1 cellular context compared by ENCODE assay signal in the genomic region with DNA sequence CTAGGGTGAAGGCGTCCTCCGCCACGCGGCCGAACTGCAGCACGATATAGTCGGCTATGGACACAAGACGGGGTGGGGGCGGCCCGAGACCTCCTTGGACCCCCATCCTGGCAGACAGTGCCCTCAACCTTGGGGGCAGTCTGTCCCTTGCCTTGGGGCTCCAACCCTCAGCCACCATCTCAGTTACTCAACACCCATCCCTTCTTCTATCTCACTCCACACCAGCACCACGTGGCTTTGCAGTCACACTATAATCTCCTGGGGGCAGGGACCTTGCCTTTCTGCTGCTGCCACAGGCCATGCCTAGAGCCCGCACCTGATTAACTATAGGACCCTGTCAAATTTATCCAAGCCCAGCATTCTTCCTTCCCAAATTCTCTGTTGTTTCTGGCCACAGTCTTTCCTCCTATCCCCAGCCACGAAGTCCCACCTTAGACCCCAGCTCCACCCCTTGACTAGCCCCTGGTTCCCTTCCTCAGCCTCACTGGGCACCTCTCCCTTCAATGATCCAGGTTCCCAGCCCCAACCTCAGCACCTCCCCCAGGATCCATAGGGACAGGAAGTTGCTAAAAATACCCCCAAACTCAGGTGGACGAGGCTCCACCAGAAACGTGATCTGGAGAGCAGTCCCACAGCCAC.
A peak's percentile ranks its signal among the peaks of the same experiment; 100 is the strongest.
TF ChIP-seq lines count a peak whose summit lies in the region.

No MANE protein-coding gene starts in this region.

TF ChIP-seq in HepG2, 621 proteins besides CTCF, POLR2A, EP300 and RAD21:
- TF ChIP-seq MXI1 (IDR thresholded peaks at IDR 0.05; ENCODE audit: borderline replicate concordance, low read depth, low read length): 0 out of 3 replicates have a peak, but pooled peaks have one; percentile 14
- no peak for TF ChIP-seq ZNF326 (CRISPR knock-in tag; IDR thresholded peaks at IDR 0.05; ENCODE audit: borderline replicate concordance)
- TF ChIP-seq, protein P1, sequence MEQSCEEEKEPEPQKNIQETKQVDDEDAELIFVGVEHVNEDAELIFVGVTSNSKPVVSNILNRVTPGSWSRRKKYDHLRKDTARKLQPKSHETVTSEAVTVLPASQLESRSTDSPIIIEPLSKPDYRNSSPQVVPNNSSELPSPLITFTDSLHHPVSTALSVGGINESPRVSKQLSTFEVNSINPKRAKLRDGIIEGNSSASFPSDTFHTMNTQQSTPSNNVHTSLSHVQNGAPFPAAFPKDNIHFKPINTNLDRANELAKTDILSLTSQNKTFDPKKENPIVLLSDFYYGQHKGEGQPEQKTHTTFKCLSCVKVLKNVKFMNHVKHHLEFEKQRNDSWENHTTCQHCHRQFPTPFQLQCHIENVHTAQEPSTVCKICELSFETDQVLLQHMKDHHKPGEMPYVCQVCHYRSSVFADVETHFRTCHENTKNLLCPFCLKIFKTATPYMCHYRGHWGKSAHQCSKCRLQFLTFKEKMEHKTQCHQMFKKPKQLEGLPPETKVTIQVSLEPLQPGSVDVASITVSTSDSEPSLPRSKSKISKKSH (CRISPR knock-in tag; IDR thresholded peaks at IDR 0.05; ENCODE audit: borderline replicate concordance): peak; percentile 83; the same call in 1 of the 2 replicates
- TF ChIP-seq, protein P2, sequence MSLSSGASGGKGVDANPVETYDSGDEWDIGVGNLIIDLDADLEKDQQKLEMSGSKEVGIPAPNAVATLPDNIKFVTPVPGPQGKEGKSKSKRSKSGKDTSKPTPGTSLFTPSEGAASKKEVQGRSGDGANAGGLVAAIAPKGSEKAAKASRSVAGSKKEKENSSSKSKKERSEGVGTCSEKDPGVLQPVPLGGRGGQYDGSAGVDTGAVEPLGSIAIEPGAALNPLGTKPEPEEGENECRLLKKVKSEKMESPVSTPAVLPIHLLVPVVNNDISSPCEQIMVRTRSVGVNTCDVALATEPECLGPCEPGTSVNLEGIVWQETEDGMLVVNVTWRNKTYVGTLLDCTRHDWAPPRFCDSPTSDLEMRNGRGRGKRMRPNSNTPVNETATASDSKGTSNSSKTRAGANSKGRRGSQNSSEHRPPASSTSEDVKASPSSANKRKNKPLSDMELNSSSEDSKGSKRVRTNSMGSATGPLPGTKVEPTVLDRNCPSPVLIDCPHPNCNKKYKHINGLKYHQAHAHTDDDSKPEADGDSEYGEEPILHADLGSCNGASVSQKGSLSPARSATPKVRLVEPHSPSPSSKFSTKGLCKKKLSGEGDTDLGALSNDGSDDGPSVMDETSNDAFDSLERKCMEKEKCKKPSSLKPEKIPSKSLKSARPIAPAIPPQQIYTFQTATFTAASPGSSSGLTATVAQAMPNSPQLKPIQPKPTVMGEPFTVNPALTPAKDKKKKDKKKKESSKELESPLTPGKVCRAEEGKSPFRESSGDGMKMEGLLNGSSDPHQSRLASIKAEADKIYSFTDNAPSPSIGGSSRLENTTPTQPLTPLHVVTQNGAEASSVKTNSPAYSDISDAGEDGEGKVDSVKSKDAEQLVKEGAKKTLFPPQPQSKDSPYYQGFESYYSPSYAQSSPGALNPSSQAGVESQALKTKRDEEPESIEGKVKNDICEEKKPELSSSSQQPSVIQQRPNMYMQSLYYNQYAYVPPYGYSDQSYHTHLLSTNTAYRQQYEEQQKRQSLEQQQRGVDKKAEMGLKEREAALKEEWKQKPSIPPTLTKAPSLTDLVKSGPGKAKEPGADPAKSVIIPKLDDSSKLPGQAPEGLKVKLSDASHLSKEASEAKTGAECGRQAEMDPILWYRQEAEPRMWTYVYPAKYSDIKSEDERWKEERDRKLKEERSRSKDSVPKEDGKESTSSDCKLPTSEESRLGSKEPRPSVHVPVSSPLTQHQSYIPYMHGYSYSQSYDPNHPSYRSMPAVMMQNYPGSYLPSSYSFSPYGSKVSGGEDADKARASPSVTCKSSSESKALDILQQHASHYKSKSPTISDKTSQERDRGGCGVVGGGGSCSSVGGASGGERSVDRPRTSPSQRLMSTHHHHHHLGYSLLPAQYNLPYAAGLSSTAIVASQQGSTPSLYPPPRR (CRISPR knock-in tag; IDR thresholded peaks at IDR 0.05; ENCODE audit: borderline replicate concordance): no peak
- no peak for TF ChIP-seq ZNF558 (CRISPR knock-in tag; IDR thresholded peaks at IDR 0.05; ENCODE audit: borderline replicate concordance)
- no peak for TF ChIP-seq TGIF2 (CRISPR knock-in tag; IDR thresholded peaks at IDR 0.05)
- TF ChIP-seq ZBTB7A (CRISPR knock-in tag; IDR thresholded peaks at IDR 0.05): 0 out of 2 replicates have a peak, but pooled peaks have one; percentile 2
- TF ChIP-seq PHB2 (IDR thresholded peaks at IDR 0.05; ENCODE audit: partially characterized antibody): no peak
- TF ChIP-seq, protein P3, sequence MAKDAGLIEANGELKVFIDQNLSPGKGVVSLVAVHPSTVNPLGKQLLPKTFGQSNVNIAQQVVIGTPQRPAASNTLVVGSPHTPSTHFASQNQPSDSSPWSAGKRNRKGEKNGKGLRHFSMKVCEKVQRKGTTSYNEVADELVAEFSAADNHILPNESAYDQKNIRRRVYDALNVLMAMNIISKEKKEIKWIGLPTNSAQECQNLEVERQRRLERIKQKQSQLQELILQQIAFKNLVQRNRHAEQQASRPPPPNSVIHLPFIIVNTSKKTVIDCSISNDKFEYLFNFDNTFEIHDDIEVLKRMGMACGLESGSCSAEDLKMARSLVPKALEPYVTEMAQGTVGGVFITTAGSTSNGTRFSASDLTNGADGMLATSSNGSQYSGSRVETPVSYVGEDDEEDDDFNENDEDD (CRISPR knock-in tag; IDR thresholded peaks at IDR 0.05; ENCODE audit: borderline replicate concordance): 0 out of 2 replicates have a peak, but pooled peaks have one; percentile 10
- no peak for TF ChIP-seq NBN (conservative IDR thresholded peaks at IDR 0.05)
- no peak for TF ChIP-seq U2AF1 (optimal IDR thresholded peaks at IDR 0.05; ENCODE audit: low read depth, low read length)
- no peak for TF ChIP-seq NONO (IDR thresholded peaks at IDR 0.05)
- TF ChIP-seq NONO (CRISPR knock-in tag; conservative IDR thresholded peaks at IDR 0.05): no peak
- TF ChIP-seq ZNF737 (CRISPR knock-in tag; IDR thresholded peaks at IDR 0.05; ENCODE audit: borderline replicate concordance): 0 out of 2 replicates have a peak, but pooled peaks have one; percentile 9
- TF ChIP-seq SMARCE1 (IDR thresholded peaks at IDR 0.05; ENCODE audit: borderline replicate concordance): no peak
- TF ChIP-seq, protein P4, sequence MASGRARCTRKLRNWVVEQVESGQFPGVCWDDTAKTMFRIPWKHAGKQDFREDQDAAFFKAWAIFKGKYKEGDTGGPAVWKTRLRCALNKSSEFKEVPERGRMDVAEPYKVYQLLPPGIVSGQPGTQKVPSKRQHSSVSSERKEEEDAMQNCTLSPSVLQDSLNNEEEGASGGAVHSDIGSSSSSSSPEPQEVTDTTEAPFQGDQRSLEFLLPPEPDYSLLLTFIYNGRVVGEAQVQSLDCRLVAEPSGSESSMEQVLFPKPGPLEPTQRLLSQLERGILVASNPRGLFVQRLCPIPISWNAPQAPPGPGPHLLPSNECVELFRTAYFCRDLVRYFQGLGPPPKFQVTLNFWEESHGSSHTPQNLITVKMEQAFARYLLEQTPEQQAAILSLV (CRISPR knock-in tag; IDR thresholded peaks at IDR 0.05; ENCODE audit: borderline replicate concordance): 0 out of 2 replicates have a peak, but pooled peaks have one; percentile 7
- TF ChIP-seq ZNF10 (CRISPR knock-in tag; IDR thresholded peaks at IDR 0.05; ENCODE audit: borderline replicate concordance, low read depth): no peak
- TF ChIP-seq, protein P5, sequence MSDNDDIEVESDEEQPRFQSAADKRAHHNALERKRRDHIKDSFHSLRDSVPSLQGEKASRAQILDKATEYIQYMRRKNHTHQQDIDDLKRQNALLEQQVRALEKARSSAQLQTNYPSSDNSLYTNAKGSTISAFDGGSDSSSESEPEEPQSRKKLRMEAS (IDR thresholded peaks at IDR 0.05): peak; percentile 55; the same call in 1 of the 2 replicates
- TF ChIP-seq, protein P6, sequence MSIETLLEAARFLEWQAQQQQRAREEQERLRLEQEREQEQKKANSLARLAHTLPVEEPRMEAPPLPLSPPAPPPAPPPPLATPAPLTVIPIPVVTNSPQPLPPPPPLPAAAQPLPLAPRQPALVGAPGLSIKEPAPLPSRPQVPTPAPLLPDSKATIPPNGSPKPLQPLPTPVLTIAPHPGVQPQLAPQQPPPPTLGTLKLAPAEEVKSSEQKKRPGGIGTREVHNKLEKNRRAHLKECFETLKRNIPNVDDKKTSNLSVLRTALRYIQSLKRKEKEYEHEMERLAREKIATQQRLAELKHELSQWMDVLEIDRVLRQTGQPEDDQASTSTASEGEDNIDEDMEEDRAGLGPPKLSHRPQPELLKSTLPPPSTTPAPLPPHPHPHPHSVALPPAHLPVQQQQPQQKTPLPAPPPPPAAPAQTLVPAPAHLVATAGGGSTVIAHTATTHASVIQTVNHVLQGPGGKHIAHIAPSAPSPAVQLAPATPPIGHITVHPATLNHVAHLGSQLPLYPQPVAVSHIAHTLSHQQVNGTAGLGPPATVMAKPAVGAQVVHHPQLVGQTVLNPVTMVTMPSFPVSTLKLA (IDR thresholded peaks at IDR 0.05): peak; percentile 10; the same call in 1 of the 2 replicates
